Comparison of ENCODE assay signal across 8 cellular contexts in the genomic region with DNA sequence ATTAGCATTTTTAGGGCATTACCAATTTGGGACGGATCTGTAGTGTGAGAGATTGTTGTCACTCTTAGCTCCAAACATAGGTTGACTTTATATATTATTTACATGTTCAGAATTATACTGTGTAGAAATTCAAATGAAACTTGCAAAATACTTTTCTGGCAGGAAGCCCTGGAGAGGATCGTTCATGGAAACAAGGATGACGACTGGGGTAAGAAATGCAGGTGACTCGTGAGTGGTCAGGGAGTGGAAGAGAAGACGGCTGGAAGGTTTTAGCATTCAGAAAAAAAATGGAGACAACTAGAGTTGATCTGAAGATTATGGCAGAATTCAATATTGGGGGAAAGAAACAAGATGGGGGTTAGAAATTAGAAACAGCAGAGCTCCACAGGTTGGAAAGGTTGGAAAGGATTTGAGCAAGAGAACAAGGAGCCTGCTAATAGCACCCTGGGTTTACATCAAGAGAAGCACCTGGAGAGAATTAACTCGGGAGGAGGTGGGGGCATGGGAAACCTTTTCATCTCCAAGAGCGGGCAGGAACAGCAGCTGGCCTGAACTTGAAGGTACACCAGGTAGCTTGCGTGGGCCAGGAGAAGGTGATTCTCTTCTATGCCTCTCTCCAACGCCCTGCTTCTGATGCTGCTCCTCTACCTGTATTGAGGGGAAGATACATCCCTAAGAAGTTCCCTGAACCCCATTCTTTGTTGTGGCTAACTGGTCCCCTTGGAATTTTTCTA. TPM values are rescaled to one million over a fixed set of nuclear protein-coding genes. Genes with fewer than 3 reads are reported as not detected.
DNase-seq lines count a peak whose midpoint lies in the region; ATAC-seq and TF ChIP-seq lines count a peak whose summit lies in the region.

No MANE protein-coding gene starts in this region.

- no peak overlapping the region for H3K27ac ChIP-seq in DOHH2 (ENCODE audit: low read depth, low read length)

- H4K20me1 ChIP-seq in DOHH2 (ENCODE audit: control insufficient read depth, insufficient read depth, low read depth, low read length), result no peaks in the 10 kb centered on the region

- H3K36me3 ChIP-seq in DOHH2 (ENCODE audit: control insufficient read depth, low read length), result no peaks in the 10 kb centered on the region

- 0 out of 2 replicates have a peak, but pooled peaks cover 4% of the 10 kb centered on the region for H3K27me3 ChIP-seq in DOHH2 (ENCODE audit: control insufficient read depth, low read length)

- H3K4me2 ChIP-seq in DOHH2 (ENCODE audit: low read length), result peak overlapping the region; percentile 60

- H3F3A ChIP-seq in DOHH2 (ENCODE audit: control insufficient read depth, insufficient read depth), result no peaks in the 10 kb centered on the region

- H3K4me3 ChIP-seq in DOHH2 (ENCODE audit: low read length), result peak overlapping the region; percentile 39
- peak overlapping the region; percentile 39 for H3K4me3 ChIP-seq in epithelial cell of proximal tubule (ENCODE audit: low read depth, low read length)

- H3K9me3 ChIP-seq in DOHH2 (ENCODE audit: control insufficient read depth, insufficient read depth, low read length), result no peaks in the 10 kb centered on the region

- ATAC-seq in GM21737 (IDR thresholded peaks at IDR 0.05; ENCODE audit: unreplicated experiment), result no peak

- no peaks in the 10 kb centered on the region for H3K9me2 ChIP-seq in DOHH2 (replicated peaks; ENCODE audit: control insufficient read depth, low read length)

- H3K4me1 ChIP-seq in DOHH2 (ENCODE audit: control insufficient read depth, low read length), result peaks cover 38% of the 10 kb centered on the region

- peak; percentile 47 for DNase-seq in RPMI7951 (ENCODE audit: low read depth)
- no peak for DNase-seq in epithelial cell of proximal tubule (ENCODE audit: low read depth)
- peak; percentile 45 for DNase-seq in pons (ENCODE audit: low spot score)
- DNase-seq in T-helper 9 cell, result no peak
- DNase-seq in stimulated activated CD4-positive, alpha-beta T cell treated with anti-CD3 and anti-CD28 coated beads, Interleukin-12 subunit alpha, Interleukin-12 subunit beta, amount 100 ng/mL, for 4 hours, result no peak
- no peak for DNase-seq in AML-193 (lab: John Stamatoyannopoulos, UW)

- H3K79me2 ChIP-seq in DOHH2 (ENCODE audit: control insufficient read depth, low read length), result no peaks in the 10 kb centered on the region

- TF ChIP-seq CTCF in DOHH2 (IDR thresholded peaks at IDR 0.05; ENCODE audit: low read depth, low read length, poor library complexity, severe bottlenecking), result no peak
- no peak for TF ChIP-seq CTCF in epithelial cell of proximal tubule (conservative IDR thresholded peaks at IDR 0.05; ENCODE audit: low read depth, low read length)

RNA-seq across cellular contexts. Expression of gene GLRX, which starts 37.0 kb away (rescaled TPM):
- 27.0 and 27.9 TPM in 2 replicates for total RNA-seq in RPMI7951 (2014; rRNA removed; shearing (Covaris generic))
- 147 and 181 TPM in 2 replicates for total RNA-seq in epithelial cell of proximal tubule

Comparison
In these comparisons a context has a peak if more than half of its experiments do, and no peak if none do; other contexts are left out.
1. DNase-seq: peak in RPMI7951 (single experiment) and pons (single experiment); none in epithelial cell of proximal tubule (single experiment), T-helper 9 cell (single experiment), stimulated activated CD4-positive, alpha-beta T cell treated with anti-CD3 and anti-CD28 coated beads, Interleukin-12 subunit alpha, Interleukin-12 subunit beta, amount 100 ng/mL, for 4 hours (single experiment) and AML-193 (0 of 2).